Comparison of ENCODE assay signal across 8 cellular contexts in genomic region chr2:38751043-38751846, GRCh38. TPM values are rescaled to one million over a fixed set of nuclear protein-coding genes. Genes with fewer than 3 reads are reported as not detected.
DNase-seq lines count a peak whose midpoint lies in the region; ATAC-seq and TF ChIP-seq lines count a peak whose summit lies in the region.

Gene SRSF7 (minus strand): TSS chr2:38751361. CDS start chr2:38751256, 105 bp downstream.

- no peaks in the 10 kb centered on the region for H3K27me3 ChIP-seq in left ventricle myocardium inferior (ENCODE audit: low read depth)

- peak within 1 kb of the TSS; percentile 95 for H3K4me3 Mint-ChIP-seq in T-helper 17 cell
- H3K4me3 Mint-ChIP-seq in progenitor cell of endocrine pancreas (ENCODE audit: low read depth), result peak within 1 kb of the TSS; percentile 92

- peaks cover 35% of the 10 kb centered on the region for H3K36me3 ChIP-seq in left ventricle myocardium inferior

- H3K27ac Mint-ChIP-seq in T-helper 17 cell (peak within 1 kb of the TSS; percentile 98), progenitor cell of endocrine pancreas (peak within 1 kb of the TSS; percentile 99)

- in situ Hi-C loops in GM13977 (cut with MboI; ENCODE audit: low pct_unique_long_range_greater_than_20kb, low sequenced_read_pairs, unreplicated experiment), result no loop called here

- H3K4me1 Mint-ChIP-seq in T-helper 17 cell (peaks cover 47% of the 10 kb centered on the region), progenitor cell of endocrine pancreas (ENCODE audit: low read depth) (peaks cover 37% of the 10 kb centered on the region)

- DNase-seq in GM13977 (ENCODE audit: low spot score) (peak; percentile 97), NCI-H1694 treated with DMSO at 0.1 percent for 48 hours (lab: John Stamatoyannopoulos, UW) (peak; percentile 98), T-helper 17 cell (peak; percentile 93 to 99 (median 95)), amygdala (lab: John Stamatoyannopoulos, UW) (peak; percentile 83 to 98 (median 94)), left ventricle myocardium inferior (peak; percentile 96), progenitor cell of endocrine pancreas (ENCODE audit: low spot score, unreplicated experiment) (peak; percentile 93), ureter (ENCODE audit: low spot score) (peak; percentile 99)

- H3K27me3 Mint-ChIP-seq in T-helper 17 cell, result peaks cover 5% of the 10 kb centered on the region
- H3K27me3 Mint-ChIP-seq in progenitor cell of endocrine pancreas, result no peaks in the 10 kb centered on the region

- TF ChIP-seq CTCF in GM13977 (IDR thresholded peaks at IDR 0.05; ENCODE audit: extremely low read depth, insufficient read depth, missing control alignments) (no peak), left ventricle myocardium inferior (IDR thresholded peaks at IDR 0.05; ENCODE audit: borderline replicate concordance) (no peak), progenitor cell of endocrine pancreas (IDR thresholded peaks at IDR 0.05; ENCODE audit: unreplicated experiment) (no peak)

- peak within 1 kb of the TSS; percentile 97 for H3K4me3 ChIP-seq in left ventricle myocardium inferior

- H3K27ac ChIP-seq in left ventricle myocardium inferior (replicated peaks), result peak within 1 kb of the TSS; percentile 99

- peaks cover 14% of the 10 kb centered on the region for H3K36me3 Mint-ChIP-seq in T-helper 17 cell (ENCODE audit: low read depth)
- H3K36me3 Mint-ChIP-seq in progenitor cell of endocrine pancreas (ENCODE audit: insufficient read depth), result peaks cover 32% of the 10 kb centered on the region

- no peaks in the 10 kb centered on the region for H3K9me3 Mint-ChIP-seq in progenitor cell of endocrine pancreas (ENCODE audit: low read depth)

- intact Hi-C loops in left ventricle myocardium inferior (cut with micrococcal nuclease), result no loop called here

- H3K9me3 ChIP-seq in T-helper 17 cell (ENCODE audit: control insufficient read depth, low read length, poor library complexity, severe bottlenecking), result peaks cover 5% of the 10 kb centered on the region
- no peaks in the 10 kb centered on the region for H3K9me3 ChIP-seq in left ventricle myocardium inferior (replicated peaks)

- ATAC-seq in HG02884 (IDR thresholded peaks at IDR 0.05; ENCODE audit: unreplicated experiment) (peak; percentile 75), T-helper 17 cell (peak; percentile 78)

- peaks cover 54% of the 10 kb centered on the region for H3K4me1 ChIP-seq in left ventricle myocardium inferior

RNA-seq across cellular contexts. Expression of gene SRSF7, which starts in this region (rescaled TPM):
- total RNA-seq in T-helper 17 cell (100 to 1,000 TPM; 558 to 772 TPM), left ventricle myocardium inferior (50.5 TPM), progenitor cell of endocrine pancreas (258 TPM in 2 replicates), ureter (162 TPM)

Comparison
In these comparisons a context has a peak if more than half of its experiments do, and no peak if none do; other contexts are left out.
1. Peak in every context shown above with its lines: DNase-seq, ATAC-seq, H3K4me3 ChIP-seq and H3K27ac ChIP-seq.